In the genomic region with DNA sequence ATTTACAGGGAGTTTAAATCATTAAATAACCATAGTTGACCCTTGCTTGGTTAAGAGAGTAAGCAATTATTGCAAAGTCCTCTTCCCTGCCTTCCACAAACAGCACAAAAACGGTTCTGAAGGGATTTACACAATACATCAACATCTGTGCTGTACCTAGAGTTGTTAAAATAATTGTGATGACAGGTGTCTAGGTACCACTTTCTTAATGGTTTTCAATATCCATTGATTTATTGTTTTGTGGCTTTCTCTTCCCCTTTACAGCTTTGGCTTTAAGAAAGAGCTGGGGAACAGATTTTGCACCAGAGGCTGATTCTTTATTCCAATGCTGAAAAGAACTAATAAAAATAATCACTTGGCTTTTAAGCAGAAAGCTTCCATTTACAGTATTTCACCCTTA, we compare ENCODE assay signal across 8 cellular contexts. TPM values are rescaled to one million over a fixed set of nuclear protein-coding genes. Genes with fewer than 3 reads are reported as not detected.
DNase-seq lines count a peak whose midpoint lies in the region; ATAC-seq and TF ChIP-seq lines count a peak whose summit lies in the region.

No MANE protein-coding gene starts in this region.

- peak overlapping the region; percentile 90 for H3K4me2 ChIP-seq in SU-DHL-6 (ENCODE audit: low read depth, low read length, poor library complexity, severe bottlenecking)

- no peaks in the 10 kb centered on the region for H4K20me1 ChIP-seq in SU-DHL-6 (ENCODE audit: low read depth, low read length)

- H3K9me2 ChIP-seq in SU-DHL-6 (replicated peaks; ENCODE audit: insufficient read depth, low read length) = no peaks in the 10 kb centered on the region

- H3K4me3 ChIP-seq in SU-DHL-6 (ENCODE audit: insufficient read depth, low read length, poor library complexity, severe bottlenecking) (peak overlapping the region; percentile 47), upper lobe of right lung (peak overlapping the region; percentile 75), aorta (ENCODE audit: low read length in 2 of 2) (no peak overlapping the region)

- H3K27me3 ChIP-seq in SU-DHL-6 (ENCODE audit: low read length) (no peaks in the 10 kb centered on the region), upper lobe of right lung (no peaks in the 10 kb centered on the region), aorta (ENCODE audit: control insufficient read depth in 1 of 2, insufficient read depth in 2 of 2, low read length in 1 of 2) (no peaks in the 10 kb centered on the region)

- H3K4me1 ChIP-seq in upper lobe of right lung = no peaks in the 10 kb centered on the region
- no peaks in the 10 kb centered on the region for H3K4me1 ChIP-seq in aorta (ENCODE audit: control insufficient read depth in 1 of 2, insufficient read depth in 2 of 2, low read length in 2 of 2)

- 0 out of 2 replicates have a peak overlapping the region, but pooled peaks have one; percentile 2 for H3K9ac ChIP-seq in SU-DHL-6 (ENCODE audit: low read length)

- H2AFZ ChIP-seq in SU-DHL-6 (ENCODE audit: low read depth, low read length, severe bottlenecking) = peak overlapping the region; percentile 97

- H3K9me3 ChIP-seq in SU-DHL-6 (ENCODE audit: insufficient read depth, low read length) = no peaks in the 10 kb centered on the region
- no peaks in the 10 kb centered on the region for H3K9me3 ChIP-seq in upper lobe of right lung
- no peaks in the 10 kb centered on the region for H3K9me3 ChIP-seq in aorta (ENCODE audit: control insufficient read depth, low read length)

- H3K27ac ChIP-seq in SU-DHL-6 (ENCODE audit: low read depth, low read length) (no peak overlapping the region), upper lobe of right lung (peak overlapping the region; percentile 87), aorta (ENCODE audit: low read depth in 1 of 2, low read length in 2 of 2) (no peak overlapping the region)

- no peak for TF ChIP-seq CTCF in SU-DHL-6 (IDR thresholded peaks at IDR 0.05; ENCODE audit: insufficient read depth, low read length, poor library complexity, severe bottlenecking)
- no peak for TF ChIP-seq CTCF in upper lobe of right lung (IDR thresholded peaks at IDR 0.05)

- H3K36me3 ChIP-seq in SU-DHL-6 (ENCODE audit: low read length) (no peaks in the 10 kb centered on the region; the same call in 1 of the 2 replicates), upper lobe of right lung (no peaks in the 10 kb centered on the region), aorta (ENCODE audit: control insufficient read depth in 1 of 2, insufficient read depth in 2 of 2, low read length in 1 of 2) (no peaks in the 10 kb centered on the region)

- 4 to 6% methylated on average over 1 of the region's 1 CpG for WGBS in aorta, 2 donors

- ATAC-seq in upper lobe of right lung (no peak), aorta (ENCODE audit: low FRiP score) (no peak), GM21529 (IDR thresholded peaks at IDR 0.05; ENCODE audit: unreplicated experiment) (no peak)

- intact Hi-C loops in upper lobe of right lung (cut with DNase I) (no loop called here), aorta (cut with DNase I) (loop anchor here (5.0 to 10.0 kb wide), 5 partner anchors 292 to 1142 kb away; no protein-coding TSS in a partner anchor)

- 0 out of 2 replicates have a peak, but pooled peaks cover 8% of the 10 kb centered on the region for H3K79me2 ChIP-seq in SU-DHL-6 (ENCODE audit: insufficient read depth, low read length)

- DNase-seq in SHP77 treated with DMSO at 0.1 percent for 48 hours (lab: John Stamatoyannopoulos, UW) (peak; percentile 51), SHP77 (lab: John Stamatoyannopoulos, UW) (no peak), left kidney (ENCODE audit: low read depth, low spot score) (peak; percentile 19), upper lobe of right lung (no peak), aorta (no peak), SW480 (ENCODE audit: low spot score) (no peak)

- H3F3A ChIP-seq in SU-DHL-6 (ENCODE audit: insufficient read depth) = peaks cover 20% of the 10 kb centered on the region

RNA-seq across cellular contexts. Expression of a gene that starts 0.6 kb away (rescaled TPM):
- total RNA-seq in upper lobe of right lung (20.0 TPM), aorta (10 to 100 TPM; 16.0 to 25.2 TPM)
- 1 to 10 TPM; 4.3 to 4.5 TPM for polyA plus RNA-seq in aorta

Comparison
In these comparisons a context has a peak if more than half of its experiments do, and no peak if none do; other contexts are left out.
1. DNase-seq: peak in SHP77 treated with DMSO at 0.1 percent for 48 hours (single experiment) and left kidney (single experiment); none in SHP77 (0 of 2), upper lobe of right lung (single experiment), aorta (0 of 2) and SW480 (single experiment).
2. H3K4me3 ChIP-seq: peak in SU-DHL-6 (single experiment) and upper lobe of right lung (single experiment); none in aorta (0 of 2).